30 cellular contexts compared by ENCODE assay signal in the genomic region with DNA sequence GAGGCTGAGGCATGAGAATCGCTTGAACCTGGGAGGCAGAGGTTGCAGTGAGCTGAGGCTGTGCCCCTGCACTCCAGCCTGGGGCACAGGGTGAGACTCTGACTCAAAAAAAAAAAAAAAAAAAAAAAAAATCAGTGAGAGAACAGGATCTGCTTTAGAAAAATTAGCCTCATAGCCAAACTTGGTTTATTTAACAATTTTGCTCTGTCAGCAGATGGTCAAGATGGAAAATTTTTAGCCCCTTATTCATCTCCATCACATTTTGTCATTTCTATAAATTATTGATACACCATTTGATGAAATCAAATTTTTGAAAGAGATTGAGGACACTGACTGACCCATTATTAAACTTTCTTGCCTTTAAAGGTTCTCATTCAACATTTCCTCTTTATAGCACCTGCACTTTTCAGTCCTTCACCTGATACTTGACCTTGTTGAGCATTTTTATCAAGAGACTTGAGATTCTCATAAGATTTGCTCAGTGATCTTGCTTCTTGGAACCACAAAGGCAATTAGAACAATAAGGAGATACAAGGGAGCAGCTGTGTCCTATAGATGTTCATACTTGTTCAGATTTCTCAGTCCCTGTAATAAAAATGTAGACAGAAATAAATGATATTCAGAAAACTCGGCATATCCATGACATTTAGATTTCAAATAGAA.
"Had no signal": no experiment of that assay in that cellular context is flagged by ENCODE, and none has a peak within 500 bp of the region (broad histone marks: within the 10 kb centered on the region; RNA-seq: fewer than 3 reads in every experiment).

No MANE protein-coding gene starts in this region.

- ATAC-seq: activated CD8-positive, alpha-beta T cell treated with anti-CD3 and anti-CD28 coated beads, Interleukin-2, amount 10 ng/mL, durations not matched to agents 7 days and 5 days had no signal

- H3K27ac Mint-ChIP-seq: activated CD8-positive, alpha-beta T cell treated with anti-CD3 and anti-CD28 coated beads, Interleukin-2, amount 10 ng/mL, durations not matched to agents 7 days and 5 days; activated naive CD4-positive, alpha-beta T cell treated with anti-CD3 and anti-CD28 coated beads, Interleukin-2, amount 50 U/mL, for 24 hours; activated naive CD8-positive, alpha-beta T cell treated with anti-CD3 and anti-CD28 coated beads, Interleukin-2, amount 10 ng/mL, durations not matched to agents 7 days and 5 days; activated T-cell treated with anti-CD3 and anti-CD28 coated beads, Interleukin-2, amount 50 U/mL, for 24 hours; activated T-helper 2 cell treated with anti-CD3 and anti-CD28 coated beads, Interferon-gamma antibody, Interleukin-2, Interleukin-4, amounts not matched to agents 10 μg/mL and 5 μg/mL and 100 μg/mL, durations not matched to agents 14 hours and 24 hours and 36 hours had no signal

- H3K4me2 ChIP-seq: KMS-11 had no signal

- H3K4me3 Mint-ChIP-seq: activated CD8-positive, alpha-beta T cell treated with anti-CD3 and anti-CD28 coated beads, Interleukin-2, amount 10 ng/mL, durations not matched to agents 7 days and 5 days; activated naive CD4-positive, alpha-beta T cell treated with anti-CD3 and anti-CD28 coated beads, Interleukin-2, amount 50 U/mL, for 24 hours; activated naive CD8-positive, alpha-beta T cell treated with anti-CD3 and anti-CD28 coated beads, Interleukin-2, amount 10 ng/mL, durations not matched to agents 7 days and 5 days; activated T-cell treated with anti-CD3 and anti-CD28 coated beads, Interleukin-2, amount 50 U/mL, for 24 hours had no signal

- H3K9me3 Mint-ChIP-seq: activated naive CD4-positive, alpha-beta T cell treated with anti-CD3 and anti-CD28 coated beads, Interleukin-2, amount 50 U/mL, for 24 hours; activated naive CD8-positive, alpha-beta T cell treated with anti-CD3 and anti-CD28 coated beads, Interleukin-2, amount 10 ng/mL, durations not matched to agents 7 days and 5 days; activated T-cell treated with anti-CD3 and anti-CD28 coated beads, Interleukin-2, amount 50 U/mL, for 24 hours; activated T-helper 2 cell treated with anti-CD3 and anti-CD28 coated beads, Interferon-gamma antibody, Interleukin-2, Interleukin-4, amounts not matched to agents 10 μg/mL and 5 μg/mL and 100 μg/mL, durations not matched to agents 14 hours and 24 hours and 36 hours had no signal

- H3K36me3 ChIP-seq: cardiac muscle cell, WERI-Rb-1 had no signal

- H3K9me3 ChIP-seq: ascending aorta, SJCRH30 had no signal

- DNase-seq: activated CD4-positive, alpha-beta T cell treated with anti-CD3 and anti-CD28 coated beads for 1 hour; activated CD4-positive, alpha-beta T cell treated with anti-CD3 and anti-CD28 coated beads for 48 hours; activated CD4-positive, alpha-beta T cell treated with anti-CD3 and anti-CD28 coated beads, Interleukin-2, amount 50 U/mL, for 48 hours; activated CD4-positive, CD25-positive, alpha-beta regulatory T cell; activated CD8-positive, alpha-beta T cell treated with anti-CD3 and anti-CD28 coated beads, Interleukin-2, amount 10 ng/mL, durations not matched to agents 7 days and 5 days; activated gamma-delta T cell; activated naive CD4-positive, alpha-beta T cell treated with Interleukin-2 at 50 U/mL for 16 hours; activated naive CD8-positive, alpha-beta T cell treated with anti-CD3 and anti-CD28 coated beads, Interleukin-2, amount 10 ng/mL, durations not matched to agents 7 days and 5 days; activated T-cell treated with anti-CD3 and anti-CD28 coated beads, Interleukin-2, amount 50 U/mL, for 24 hours; amygdala; NCI-H1092 treated with DMSO at 0.1 percent for 48 hours; NCI-H1417; NCI-H146; NCI-H187; NCI-H2081; NCI-H510A; NCI-H526; NCI-H748 treated with DMSO at 0.1 percent for 48 hours; NK-92 treated with Interleukin-12 subunit alpha and Interleukin-12 subunit beta, amount 100 ng/mL, for 24 hours; OCI-M1; SHP77; SJCRH30; T1000; WERI-Rb-1 had no signal

- H3K27ac ChIP-seq: ascending aorta, cardiac muscle cell, KMS-11, SJCRH30, SK-N-MC, WERI-Rb-1 had no signal

- H3K4me3 ChIP-seq: ascending aorta, cardiac muscle cell, SJCRH30, SK-N-MC had no signal

- H3K27me3 ChIP-seq: ascending aorta, cardiac muscle cell, SJCRH30 had no signal

- H3K4me1 ChIP-seq: ascending aorta, SJCRH30 had no signal

- H3K27me3 Mint-ChIP-seq: activated naive CD4-positive, alpha-beta T cell treated with anti-CD3 and anti-CD28 coated beads, Interleukin-2, amount 50 U/mL, for 24 hours; activated naive CD8-positive, alpha-beta T cell treated with anti-CD3 and anti-CD28 coated beads, Interleukin-2, amount 10 ng/mL, durations not matched to agents 7 days and 5 days; activated T-cell treated with anti-CD3 and anti-CD28 coated beads, Interleukin-2, amount 50 U/mL, for 24 hours had no signal
